29 cellular contexts compared by ENCODE assay signal in genomic region chr7:107751113-107751512, GRCh38. TPM values are rescaled to one million over a fixed set of nuclear protein-coding genes. Genes with fewer than 3 reads are reported as not detected.
"Had no signal": no experiment of that assay in that cellular context is flagged by ENCODE, and none has a peak within 500 bp of the region (broad histone marks: within the 10 kb centered on the region; RNA-seq: fewer than 3 reads in every experiment).

No MANE protein-coding gene starts in this region.

- H3K27me3 Mint-ChIP-seq: activated B cell treated with CpG ODN at 0.5 μM for 24 hours; activated CD4-positive, alpha-beta T cell treated with anti-CD3 and anti-CD28 coated beads, Interleukin-2, amount 10 ng/mL, durations not matched to agents 24 days and 14 days; activated naive CD4-positive, alpha-beta T cell treated with anti-CD3 and anti-CD28 coated beads, Interleukin-2, amount 10 ng/mL, durations not matched to agents 7 days and 5 days; activated naive CD8-positive, alpha-beta T cell treated with anti-CD3 and anti-CD28 coated beads for 36 hours had no signal

- DNase-seq: activated B cell treated with CpG ODN at 0.5 μM for 24 hours; activated CD4-positive, alpha-beta T cell treated with anti-CD3 and anti-CD28 coated beads for 1 hour; activated CD4-positive, alpha-beta T cell treated with anti-CD3 and anti-CD28 coated beads, Interleukin-2, amount 10 ng/mL, durations not matched to agents 24 days and 14 days; activated CD4-positive, alpha-beta T cell treated with anti-CD3 and anti-CD28 coated beads, Interleukin-2, amount 50 U/mL, for 48 hours; activated gamma-delta T cell treated with Interleukin-2 at 50 U/mL for 16 hours; activated naive CD4-positive, alpha-beta T cell treated with anti-CD3 and anti-CD28 coated beads, Interleukin-2, amount 10 ng/mL, durations not matched to agents 7 days and 5 days; activated naive CD8-positive, alpha-beta T cell treated with anti-CD3 and anti-CD28 coated beads for 36 hours; activated T-cell treated with anti-CD3 and anti-CD28 coated beads, Interleukin-2, amount 50 U/mL, for 72 hours; brain microvascular endothelial cell; KG1; NCI-H1092; NCI-H1417; NCI-H1930; NCI-H345; NCI-H510A; NCI-H526 treated with DMSO at 0.1 percent for 48 hours; NCI-H82; RPMI8226; SW 1271 had no signal

- H3K27me3 ChIP-seq: brain microvascular endothelial cell, cardiac muscle cell, SJSA1 had no signal

- H3K9me3 Mint-ChIP-seq: activated B cell treated with CpG ODN at 0.5 μM for 24 hours; activated CD4-positive, alpha-beta T cell treated with anti-CD3 and anti-CD28 coated beads, Interleukin-2, amount 10 ng/mL, durations not matched to agents 24 days and 14 days; activated naive CD4-positive, alpha-beta T cell treated with anti-CD3 and anti-CD28 coated beads, Interleukin-2, amount 10 ng/mL, durations not matched to agents 7 days and 5 days; activated naive CD8-positive, alpha-beta T cell treated with anti-CD3 and anti-CD28 coated beads for 36 hours; activated T-cell treated with anti-CD3 and anti-CD28 coated beads, Interleukin-2, amount 50 U/mL, for 72 hours; activated T-helper 2 cell treated with anti-CD3 and anti-CD28 coated beads, Interferon-gamma antibody, Interleukin-2, Interleukin-4, amounts not matched to agents 10 μg/mL and 5 μg/mL and 100 μg/mL, durations not matched to agents 14 hours and 24 hours and 36 hours had no signal

- H3K9me3 ChIP-seq: SJSA1 had no signal

- H3K4me3 ChIP-seq: cardiac muscle cell, SJSA1 had no signal

- H3K27ac ChIP-seq: brain microvascular endothelial cell, cardiac muscle cell, SJSA1 had no signal

- H3K4me3 Mint-ChIP-seq: activated B cell treated with CpG ODN at 0.5 μM for 24 hours; activated CD4-positive, alpha-beta T cell treated with anti-CD3 and anti-CD28 coated beads, Interleukin-2, amount 10 ng/mL, durations not matched to agents 24 days and 14 days; activated naive CD4-positive, alpha-beta T cell treated with anti-CD3 and anti-CD28 coated beads, Interleukin-2, amount 10 ng/mL, durations not matched to agents 7 days and 5 days; activated naive CD8-positive, alpha-beta T cell treated with anti-CD3 and anti-CD28 coated beads for 36 hours; activated T-cell treated with anti-CD3 and anti-CD28 coated beads, Interleukin-2, amount 50 U/mL, for 72 hours had no signal

- H3K27ac Mint-ChIP-seq: activated B cell treated with CpG ODN at 0.5 μM for 24 hours; activated CD4-positive, alpha-beta T cell treated with anti-CD3 and anti-CD28 coated beads, Interleukin-2, amount 10 ng/mL, durations not matched to agents 24 days and 14 days; activated naive CD4-positive, alpha-beta T cell treated with anti-CD3 and anti-CD28 coated beads, Interleukin-2, amount 10 ng/mL, durations not matched to agents 7 days and 5 days; activated naive CD8-positive, alpha-beta T cell treated with anti-CD3 and anti-CD28 coated beads for 36 hours; activated T-helper 2 cell treated with anti-CD3 and anti-CD28 coated beads, Interferon-gamma antibody, Interleukin-2, Interleukin-4, amounts not matched to agents 10 μg/mL and 5 μg/mL and 100 μg/mL, durations not matched to agents 14 hours and 24 hours and 36 hours had no signal

- ATAC-seq: activated T-cell treated with anti-CD3 and anti-CD28 coated beads, Interleukin-2, amount 50 U/mL, for 72 hours; Right ventricle myocardium inferior; SK-N-SH treated with all-trans-retinoic acid at 6 μM for 48 hours had no signal

RNA-seq across cellular contexts. Expression of gene SLC26A3, which starts 51.9 kb away (rescaled TPM):
- total RNA-seq: activated B cell treated with CpG ODN at 0.5 μM for 24 hours; activated CD4-positive, alpha-beta T cell treated with anti-CD3 and anti-CD28 coated beads, Interleukin-2, amount 10 ng/mL, durations not matched to agents 24 days and 14 days; activated CD8-positive, alpha-beta memory T cell treated with anti-CD3 and anti-CD28 coated beads for 36 hours; activated naive CD8-positive, alpha-beta T cell treated with anti-CD3 and anti-CD28 coated beads for 36 hours; activated T-cell treated with anti-CD3 and anti-CD28 coated beads, Interleukin-2, amount 50 U/mL, for 72 hours; activated T-helper 2 cell treated with anti-CD3 and anti-CD28 coated beads, Interferon-gamma antibody, Interleukin-2, Interleukin-4, amounts not matched to agents 10 μg/mL and 5 μg/mL and 100 μg/mL, durations not matched to agents 14 hours and 24 hours and 36 hours; cardiac muscle cell; LHCN-M2; MCF 10A; OCI-LY7; Right ventricle myocardium inferior; SJSA1; T-helper 1 cell treated with Interleukin-12 subunit alpha and Interleukin-12 subunit beta and Interleukin-4 antibody, amounts not matched to agents 30 ng/mL and 1 ng/mL, for 36 hours had no signal
